ENCODE assay signal across 21 cellular contexts in the genomic region with DNA sequence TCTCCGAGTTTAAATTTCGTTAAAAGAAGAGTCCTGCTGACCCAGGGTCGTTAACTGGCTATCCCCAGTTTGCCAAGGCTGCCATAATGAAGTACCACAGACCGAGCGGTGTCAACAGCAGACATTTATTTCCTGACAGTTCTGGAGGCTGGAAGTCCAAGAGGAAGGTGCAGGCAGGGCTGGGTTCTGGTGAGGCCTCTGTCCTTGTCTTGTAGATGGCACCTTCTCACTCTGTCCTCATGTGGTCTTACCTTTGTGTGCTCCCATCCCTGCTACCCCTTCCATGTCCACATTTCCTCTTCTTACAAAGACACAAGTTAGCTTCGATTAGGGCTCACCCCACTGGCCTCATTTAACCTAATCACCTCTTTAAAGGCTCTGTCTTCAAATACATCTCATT.
"Had no signal": no experiment of that assay in that cellular context is flagged by ENCODE, and none has a peak within 500 bp of the region (broad histone marks: within the 10 kb centered on the region; RNA-seq: fewer than 3 reads in every experiment).

No MANE protein-coding gene starts in this region.

- H3K36me3 ChIP-seq: Peyer's patch, SJCRH30 had no signal

- H3K4me1 ChIP-seq: Peyer's patch had no signal

- DNase-seq: Kasumi-1, KG1, MV-4-11, NCI-H1048, NCI-H1105, NCI-H1417, NCI-H146, NCI-H187, NCI-H2029, NCI-H2171, NCI-H226, NCI-H446, NCI-H510A, NCI-H524 treated with DMSO at 0.1 percent for 48 hours, NCI-H69, NCI-H774, PC-3, Peyer's patch, SHP77 treated with DMSO at 0.1 percent for 48 hours, SJCRH30, T-helper 1 cell had no signal

- H3K27ac ChIP-seq: Peyer's patch, SJCRH30 had no signal

- H3K9me3 ChIP-seq: Peyer's patch, SJCRH30 had no signal

- H3K4me3 ChIP-seq: Peyer's patch, SJCRH30 had no signal

- H3K27me3 ChIP-seq: Peyer's patch, SJCRH30 had no signal
